23 cellular contexts compared by ENCODE assay signal in genomic region chr12:131787143-131787660, GRCh38. TPM values are rescaled to one million over a fixed set of nuclear protein-coding genes. Genes with fewer than 3 reads are reported as not detected.
"Had no signal": no experiment of that assay in that cellular context is flagged by ENCODE, and none has a peak within 500 bp of the region (broad histone marks: within the 10 kb centered on the region; RNA-seq: fewer than 3 reads in every experiment).

No MANE protein-coding gene starts in this region.

- DNase-seq: activated B cell treated with CpG ODN at 0.5 μM for 24 hours; activated CD4-positive, alpha-beta T cell treated with anti-CD3 and anti-CD28 coated beads for 4 hours; activated CD4-positive, alpha-beta T cell treated with anti-CD3 and anti-CD28 coated beads, Interleukin-2, amount 50 U/mL, for 48 hours; activated CD8-positive, alpha-beta memory T cell treated with anti-CD3 and anti-CD28 coated beads, Interleukin-2, amount 50 U/mL, for 48 hours; activated naive CD4-positive, alpha-beta T cell treated with anti-CD3 and anti-CD28 coated beads for 36 hours; activated naive CD8-positive, alpha-beta T cell treated with anti-CD3 and anti-CD28 coated beads, Interleukin-2, amount 10 ng/mL, durations not matched to agents 7 days and 5 days; activated T-cell treated with anti-CD3 and anti-CD28 coated beads, Interleukin-2, amount 50 U/mL, for 4 hours; amniotic stem cell; dermis blood vessel endothelial cell; effector memory CD4-positive, alpha-beta T cell; foreskin melanocyte; glutamatergic neuron; hippocampal formation; left ventricle myocardium superior; mammary epithelial cell; midbrain; natural killer cell; ovary; right cardiac atrium; stimulated activated CD4-positive, alpha-beta T cell treated with anti-CD3 and anti-CD28 coated beads, Interleukin-2, amount 100 ng/mL, for 24 hours; T1000; testis had no signal

- ATAC-seq: activated T-cell treated with anti-CD3 and anti-CD28 coated beads, Interleukin-2, amount 50 U/mL, for 4 hours; natural killer cell; stimulated activated memory B cell treated with anti-CD40 and anti-IgM and Interleukin-4, amounts not matched to agents 10 μg/mL and 1 μg/mL and 100 μg/mL, for 72 hours had no signal

- H3K27me3 ChIP-seq: ovary, testis had no signal

- H3K4me3 ChIP-seq: ovary, testis had no signal

- H3K36me3 ChIP-seq: ovary had no signal

- H3K27ac ChIP-seq: ovary, testis had no signal

- H3K9me3 ChIP-seq: ovary, testis had no signal

RNA-seq across cellular contexts. Expression of gene MMP17, which starts 41.0 kb away (rescaled TPM):
- total RNA-seq: activated naive CD4-positive, alpha-beta T cell treated with anti-CD3 and anti-CD28 coated beads for 36 hours had no signal
